ENCODE assay signal across 35 cellular contexts in the genomic region with DNA sequence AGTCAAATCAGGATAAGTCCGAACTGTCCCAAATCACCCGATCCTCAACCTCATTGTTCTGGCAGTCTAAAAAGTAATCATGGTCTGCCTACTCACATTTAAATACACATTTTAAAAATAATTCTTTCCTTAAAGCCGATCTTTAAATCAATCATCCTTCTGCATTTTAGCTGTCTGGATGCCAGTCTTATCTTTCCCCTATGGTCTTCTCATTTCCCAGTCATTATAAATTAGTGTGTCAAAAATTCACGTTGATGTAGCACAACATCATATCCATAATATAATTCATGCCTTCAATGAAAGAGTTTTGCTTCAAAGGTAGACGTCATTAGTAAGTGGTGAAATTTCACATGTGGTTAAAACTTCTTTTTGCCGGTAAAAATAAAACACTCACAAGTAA.
"Had no signal": no experiment of that assay in that cellular context is flagged by ENCODE, and none has a peak within 500 bp of the region (broad histone marks: within the 10 kb centered on the region; RNA-seq: fewer than 3 reads in every experiment).

No MANE protein-coding gene starts in this region.

- H3K4me3 ChIP-seq: MG63 had no signal

- H3K9me3 ChIP-seq: MG63 had no signal

- H3K36me3 ChIP-seq: MG63 had no signal

- H3K27me3 ChIP-seq: MG63 had no signal

- DNase-seq: Karpas-422, Kasumi-1, MG63, MM.1S, MV-4-11, NCI-H1048, NCI-H1092, NCI-H1092 treated with DMSO at 0.1 percent for 48 hours, NCI-H1105, NCI-H1105 treated with DMSO at 0.1 percent for 48 hours, NCI-H1417, NCI-H1417 treated with DMSO at 0.1 percent for 48 hours, NCI-H1436, NCI-H1436 treated with DMSO at 0.1 percent for 48 hours, NCI-H146, NCI-H1694, NCI-H1694 treated with DMSO at 0.1 percent for 48 hours, NCI-H187, NCI-H187 treated with DMSO at 0.1 percent for 48 hours, NCI-H1930, NCI-H2029, NCI-H2029 treated with DMSO at 0.1 percent for 48 hours, NCI-H2081, NCI-H2081 treated with DMSO at 0.1 percent for 48 hours, NCI-H2107, NCI-H2171, NCI-H2171 treated with DMSO at 0.1 percent for 48 hours, NCI-H2227 treated with DMSO at 0.1 percent for 48 hours, NCI-H226, NCI-H345, NCI-H446, NCI-H446 treated with DMSO at 0.1 percent for 48 hours, NCI-H510A, NCI-H510A treated with DMSO at 0.1 percent for 48 hours, NCI-H524 treated with DMSO at 0.1 percent for 48 hours had no signal
